ENCODE assay signal across 20 cellular contexts in the genomic region with DNA sequence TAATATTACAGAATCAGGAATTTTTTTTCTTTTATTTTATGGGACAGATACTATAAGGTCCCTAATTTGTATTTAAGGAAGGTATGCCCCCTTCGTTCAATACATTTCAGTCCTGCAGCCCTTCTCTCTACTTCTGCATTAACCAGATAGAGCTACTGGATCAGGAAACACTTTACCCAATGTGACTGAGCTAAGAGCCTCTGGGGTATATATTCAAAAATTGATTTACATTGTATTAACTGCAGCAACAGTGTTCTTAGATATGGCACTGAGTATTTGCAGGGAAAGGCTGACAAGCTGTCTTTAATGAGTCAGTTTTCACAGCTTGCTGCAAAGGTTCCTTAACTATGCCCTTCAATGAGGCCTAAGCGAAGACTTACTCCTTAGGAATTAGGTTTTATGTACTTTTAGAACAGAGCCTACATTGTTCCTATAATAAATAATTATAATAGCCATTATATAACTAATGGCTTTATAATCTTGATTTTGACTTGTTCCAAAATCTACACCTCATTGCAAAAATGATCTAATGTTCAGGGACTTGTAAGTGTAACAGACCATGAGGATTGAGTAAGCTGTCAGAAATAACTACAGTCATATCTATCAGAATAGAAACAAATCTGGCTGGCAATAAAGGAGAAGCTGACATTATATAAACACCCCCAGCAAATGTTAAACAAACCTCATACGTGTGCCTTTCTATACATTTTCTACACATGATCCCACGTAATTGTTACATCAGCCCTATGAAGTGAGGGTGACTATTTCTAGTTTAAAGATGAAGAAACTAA. TPM values are rescaled to one million over a fixed set of nuclear protein-coding genes. Genes with fewer than 3 reads are reported as not detected.
DNase-seq lines count a peak whose midpoint lies in the region; ATAC-seq and TF ChIP-seq lines count a peak whose summit lies in the region.
"Had no signal": no experiment of that assay in that cellular context is flagged by ENCODE, and none has a peak within 500 bp of the region (broad histone marks: within the 10 kb centered on the region; RNA-seq: fewer than 3 reads in every experiment).

No MANE protein-coding gene starts in this region.

- H3K9me3 ChIP-seq in left ventricle myocardium inferior (replicated peaks) (no peaks in the 10 kb centered on the region), right atrium auricular region (no peaks in the 10 kb centered on the region), adipocyte (ENCODE audit: control insufficient read depth, low read length) (no peaks in the 10 kb centered on the region)
- H3K9me3 ChIP-seq: A549 had no signal

- H3K4me1 ChIP-seq in left ventricle myocardium inferior = peaks cover 31% of the 10 kb centered on the region
- no peaks in the 10 kb centered on the region for H3K4me1 ChIP-seq in right atrium auricular region
- peaks cover 40% of the 10 kb centered on the region for H3K4me1 ChIP-seq in adipocyte (ENCODE audit: control insufficient read depth, insufficient read depth, low read length)

- intact Hi-C loops in left ventricle myocardium inferior (cut with micrococcal nuclease) = no loop called here

- H3K4me3 ChIP-seq in left ventricle myocardium inferior = no peak overlapping the region
- H3K4me3 ChIP-seq in right atrium auricular region = no peak overlapping the region
- no peak overlapping the region for H3K4me3 ChIP-seq in adipocyte (ENCODE audit: low read length)
- H3K4me3 ChIP-seq: A549 had no signal

- DNase-seq in left ventricle myocardium inferior (no peak), right atrium auricular region (ENCODE audit: low spot score) (no peak), adipocyte (ENCODE audit: low read depth) (peak; percentile 4), inferior parietal cortex (ENCODE audit: extremely low spot score) (peak; percentile 18), islet precursor cell (no peak)
- DNase-seq: C1 segment of cervical spinal cord, DMS 273 treated with DMSO at 0.1 percent for 48 hours, GF-D8, GOT3, NCI-H1048, NCI-H1436 treated with DMSO at 0.1 percent for 48 hours, NCI-H2029 treated with DMSO at 0.1 percent for 48 hours, NCI-H2171 treated with DMSO at 0.1 percent for 48 hours, NCI-H510A had no signal

- H3K27ac ChIP-seq in left ventricle myocardium inferior (replicated peaks) (peak overlapping the region; percentile 33), right atrium auricular region (no peak overlapping the region)
- H3K27ac ChIP-seq: A549, KMS-11 had no signal

- TF ChIP-seq CTCF in left ventricle myocardium inferior (IDR thresholded peaks at IDR 0.05; ENCODE audit: borderline replicate concordance) (no peak), right atrium auricular region (IDR thresholded peaks at IDR 0.05) (no peak)

- H3K27me3 ChIP-seq in left ventricle myocardium inferior (ENCODE audit: low read depth) = no peaks in the 10 kb centered on the region
- H3K27me3 ChIP-seq in right atrium auricular region = no peaks in the 10 kb centered on the region
- H3K27me3 ChIP-seq in adipocyte (replicated peaks; ENCODE audit: control insufficient read depth, insufficient read depth, low read length) = no peaks in the 10 kb centered on the region

- ATAC-seq in GM19395 (IDR thresholded peaks at IDR 0.05; ENCODE audit: unreplicated experiment) (no peak), GM21528 (IDR thresholded peaks at IDR 0.05; ENCODE audit: low FRiP score, unreplicated experiment) (no peak)
- ATAC-seq: A549, HepG2 had no signal

- H3K36me3 ChIP-seq in left ventricle myocardium inferior = no peaks in the 10 kb centered on the region
- H3K36me3 ChIP-seq in right atrium auricular region = no peaks in the 10 kb centered on the region
- H3K36me3 ChIP-seq in adipocyte (ENCODE audit: control insufficient read depth, insufficient read depth, low read length, severe bottlenecking) = no peaks in the 10 kb centered on the region

- H3K9ac ChIP-seq in adipocyte (ENCODE audit: low read length) = peak overlapping the region; percentile 4
- H3K9ac ChIP-seq: KMS-11 had no signal

RNA-seq across cellular contexts. Expression of a gene that starts 55.0 kb away (rescaled TPM):
- total RNA-seq in left ventricle myocardium inferior = not detected
- not detected for total RNA-seq in right atrium auricular region
- total RNA-seq: HepG2, MCF 10A had no signal

Comparison
In these comparisons a context has a peak if more than half of its experiments do, and no peak if none do; other contexts are left out.
1. DNase-seq: peak in adipocyte (single experiment) and inferior parietal cortex (single experiment); none in left ventricle myocardium inferior (single experiment), right atrium auricular region (single experiment) and islet precursor cell (single experiment).